ENCODE assay signal across 1 cellular context in genomic region chr13:100298116-100298681, GRCh38.
TF ChIP-seq lines count a peak whose summit lies in the region.

No MANE protein-coding gene starts in this region.

TF ChIP-seq in H1, 55 proteins besides CTCF, POLR2A, EP300 and RAD21 (continued from another document):
- TF ChIP-seq YY1 (IDR thresholded peaks at IDR 0.05; ENCODE audit: low read depth, low read length), result no peak
- no peak for TF ChIP-seq SP4 (IDR thresholded peaks at IDR 0.05; ENCODE audit: low read length)
- TF ChIP-seq NANOG (IDR thresholded peaks at IDR 0.05; ENCODE audit: insufficient read depth, low read depth, low read length, poor library complexity, severe bottlenecking), result no peak
- no peak for TF ChIP-seq POU5F1 (IDR thresholded peaks at IDR 0.05; ENCODE audit: low read depth, low read length)
- TF ChIP-seq NRF1 (IDR thresholded peaks at IDR 0.05; ENCODE audit: low read depth, low read length), result no peak
- TF ChIP-seq RXRA (IDR thresholded peaks at IDR 0.05; ENCODE audit: insufficient read depth, low read depth, low read length), result no peak
- TF ChIP-seq POLR2AphosphoS5 (IDR thresholded peaks at IDR 0.05; ENCODE audit: low read depth, low read length), result no peak
- no peak for TF ChIP-seq FOSL1 (IDR thresholded peaks at IDR 0.05; ENCODE audit: insufficient read depth, low read depth, low read length)
- TF ChIP-seq USF2 (IDR thresholded peaks at IDR 0.05; ENCODE audit: low read length), result no peak
